ENCODE assay signal across 1 cellular context in the genomic region with DNA sequence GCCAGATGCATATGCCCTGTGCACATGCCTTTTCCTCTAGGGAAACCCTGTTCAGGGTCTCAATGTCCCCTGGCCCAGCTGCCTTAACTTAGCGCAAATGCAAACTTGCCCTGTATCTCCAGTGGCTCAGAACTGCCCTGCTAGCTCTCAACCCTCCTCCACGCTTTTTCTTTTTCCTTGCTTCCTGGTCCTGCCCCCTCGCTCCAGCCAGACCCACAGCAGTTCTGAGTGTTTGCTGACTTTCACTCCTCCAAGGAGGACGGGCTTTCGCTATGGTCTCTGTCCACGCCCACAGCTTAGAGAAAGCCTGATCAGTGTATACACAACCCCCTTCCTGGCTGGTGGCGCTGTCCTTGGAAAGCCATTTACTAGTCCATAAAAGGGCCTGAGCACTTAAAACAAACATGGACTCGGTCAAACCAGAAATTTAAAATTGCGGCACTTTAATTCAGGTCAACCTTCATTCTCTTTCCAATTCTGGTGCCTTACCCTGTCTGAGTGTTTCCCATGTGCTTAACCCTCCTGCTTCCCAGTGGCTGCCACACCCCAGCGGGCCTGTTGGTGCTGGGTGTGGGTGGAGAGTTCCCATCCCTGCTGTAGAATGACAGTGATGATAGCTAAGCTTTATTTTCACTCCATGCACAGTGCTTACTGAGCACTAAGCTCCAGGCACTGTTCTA.
TF ChIP-seq lines count a peak whose summit lies in the region.

No MANE protein-coding gene starts in this region.

TF ChIP-seq in HepG2, 621 proteins besides CTCF, POLR2A, EP300 and RAD21 (continues in another document):
- TF ChIP-seq MAZ (IDR thresholded peaks at IDR 0.05; ENCODE audit: borderline replicate concordance, low read depth, low read length) (no peak), MAZ (CRISPR knock-in tag; IDR thresholded peaks at IDR 0.05; ENCODE audit: low read depth) (0 out of 2 replicates have a peak, but pooled peaks have one; percentile 29), ZNF292 (CRISPR knock-in tag; IDR thresholded peaks at IDR 0.05; ENCODE audit: borderline replicate concordance, low read depth) (peak; percentile 60; the same call in 1 of the 2 replicates), FOXO1 (CRISPR knock-in tag; IDR thresholded peaks at IDR 0.05) (0 out of 2 replicates have a peak, but pooled peaks have one; percentile 19), ETV5 (CRISPR knock-in tag; IDR thresholded peaks at IDR 0.05; ENCODE audit: borderline replicate concordance) (peak; percentile 47; the same call in 1 of the 2 replicates), PRMT3 (CRISPR knock-in tag; IDR thresholded peaks at IDR 0.05; ENCODE audit: borderline replicate concordance, low read depth) (no peak), MYC (CRISPR knock-in tag; IDR thresholded peaks at IDR 0.05; ENCODE audit: borderline replicate concordance) (peak; percentile 15; the same call in 1 of the 2 replicates), ZNF777 (CRISPR knock-in tag; IDR thresholded peaks at IDR 0.05) (no peak), RXRB (CRISPR knock-in tag; IDR thresholded peaks at IDR 0.05; ENCODE audit: borderline replicate concordance) (peak; percentile 38; the same call in 1 of the 2 replicates), XRCC5 (optimal IDR thresholded peaks at IDR 0.05; ENCODE audit: low read length) (peak; percentile 78), ZNF253 (CRISPR knock-in tag; IDR thresholded peaks at IDR 0.05; ENCODE audit: borderline replicate concordance) (no peak), CEBPG (CRISPR knock-in tag; IDR thresholded peaks at IDR 0.05) (0 out of 2 replicates have a peak, but pooled peaks have one; percentile 28), MIER2 (CRISPR knock-in tag; IDR thresholded peaks at IDR 0.05) (peak; percentile 34; the same call in 1 of the 2 replicates), DMAP1 (CRISPR knock-in tag; IDR thresholded peaks at IDR 0.05) (peak; percentile 32; the same call in 1 of the 2 replicates), ZNF30 (CRISPR knock-in tag; IDR thresholded peaks at IDR 0.05) (no peak), TBX2 (CRISPR knock-in tag; IDR thresholded peaks at IDR 0.05; ENCODE audit: borderline replicate concordance) (peak; percentile 51; the same call in 1 of the 2 replicates), SALL1 (CRISPR knock-in tag; IDR thresholded peaks at IDR 0.05) (peak; percentile 55; the same call in 1 of the 2 replicates), ZFP91 (CRISPR knock-in tag; IDR thresholded peaks at IDR 0.05; ENCODE audit: borderline replicate concordance) (peak; percentile 25; the same call in 1 of the 2 replicates), BCL6 (CRISPR knock-in tag; IDR thresholded peaks at IDR 0.05) (peak; percentile 51; the same call in 1 of the 2 replicates), SOX5 (CRISPR knock-in tag; IDR thresholded peaks at IDR 0.05; ENCODE audit: borderline replicate concordance) (0 out of 2 replicates have a peak, but pooled peaks have one; percentile 8), TEAD3 (CRISPR knock-in tag; optimal IDR thresholded peaks at IDR 0.05; ENCODE audit: borderline replicate concordance) (peak; percentile 24), RBFOX2 (IDR thresholded peaks at IDR 0.05; ENCODE audit: low read depth, low read length) (no peak), KDM1A (CRISPR knock-in tag; IDR thresholded peaks at IDR 0.05) (no peak), HIVEP1 (CRISPR knock-in tag; IDR thresholded peaks at IDR 0.05) (peak; percentile 45; the same call in 1 of the 2 replicates), EEA1 (CRISPR knock-in tag; IDR thresholded peaks at IDR 0.05; ENCODE audit: borderline replicate concordance) (no peak)
- TF ChIP-seq, protein P1, sequence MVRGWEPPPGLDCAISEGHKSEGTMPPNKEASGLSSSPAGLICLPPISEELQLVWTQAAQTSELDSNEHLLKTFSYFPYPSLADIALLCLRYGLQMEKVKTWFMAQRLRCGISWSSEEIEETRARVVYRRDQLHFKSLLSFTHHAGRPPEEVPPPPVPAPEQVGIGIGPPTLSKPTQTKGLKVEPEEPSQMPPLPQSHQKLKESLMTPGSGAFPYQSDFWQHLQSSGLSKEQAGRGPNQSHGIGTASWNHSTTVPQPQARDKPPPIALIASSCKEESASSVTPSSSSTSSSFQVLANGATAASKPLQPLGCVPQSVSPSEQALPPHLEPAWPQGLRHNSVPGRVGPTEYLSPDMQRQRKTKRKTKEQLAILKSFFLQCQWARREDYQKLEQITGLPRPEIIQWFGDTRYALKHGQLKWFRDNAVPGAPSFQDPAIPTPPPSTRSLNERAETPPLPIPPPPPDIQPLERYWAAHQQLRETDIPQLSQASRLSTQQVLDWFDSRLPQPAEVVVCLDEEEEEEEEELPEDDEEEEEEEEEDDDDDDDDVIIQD (CRISPR knock-in tag; IDR thresholded peaks at IDR 0.05; ENCODE audit: low read depth), result 0 out of 2 replicates have a peak, but pooled peaks have one; percentile 52
- TF ChIP-seq, protein P2, sequence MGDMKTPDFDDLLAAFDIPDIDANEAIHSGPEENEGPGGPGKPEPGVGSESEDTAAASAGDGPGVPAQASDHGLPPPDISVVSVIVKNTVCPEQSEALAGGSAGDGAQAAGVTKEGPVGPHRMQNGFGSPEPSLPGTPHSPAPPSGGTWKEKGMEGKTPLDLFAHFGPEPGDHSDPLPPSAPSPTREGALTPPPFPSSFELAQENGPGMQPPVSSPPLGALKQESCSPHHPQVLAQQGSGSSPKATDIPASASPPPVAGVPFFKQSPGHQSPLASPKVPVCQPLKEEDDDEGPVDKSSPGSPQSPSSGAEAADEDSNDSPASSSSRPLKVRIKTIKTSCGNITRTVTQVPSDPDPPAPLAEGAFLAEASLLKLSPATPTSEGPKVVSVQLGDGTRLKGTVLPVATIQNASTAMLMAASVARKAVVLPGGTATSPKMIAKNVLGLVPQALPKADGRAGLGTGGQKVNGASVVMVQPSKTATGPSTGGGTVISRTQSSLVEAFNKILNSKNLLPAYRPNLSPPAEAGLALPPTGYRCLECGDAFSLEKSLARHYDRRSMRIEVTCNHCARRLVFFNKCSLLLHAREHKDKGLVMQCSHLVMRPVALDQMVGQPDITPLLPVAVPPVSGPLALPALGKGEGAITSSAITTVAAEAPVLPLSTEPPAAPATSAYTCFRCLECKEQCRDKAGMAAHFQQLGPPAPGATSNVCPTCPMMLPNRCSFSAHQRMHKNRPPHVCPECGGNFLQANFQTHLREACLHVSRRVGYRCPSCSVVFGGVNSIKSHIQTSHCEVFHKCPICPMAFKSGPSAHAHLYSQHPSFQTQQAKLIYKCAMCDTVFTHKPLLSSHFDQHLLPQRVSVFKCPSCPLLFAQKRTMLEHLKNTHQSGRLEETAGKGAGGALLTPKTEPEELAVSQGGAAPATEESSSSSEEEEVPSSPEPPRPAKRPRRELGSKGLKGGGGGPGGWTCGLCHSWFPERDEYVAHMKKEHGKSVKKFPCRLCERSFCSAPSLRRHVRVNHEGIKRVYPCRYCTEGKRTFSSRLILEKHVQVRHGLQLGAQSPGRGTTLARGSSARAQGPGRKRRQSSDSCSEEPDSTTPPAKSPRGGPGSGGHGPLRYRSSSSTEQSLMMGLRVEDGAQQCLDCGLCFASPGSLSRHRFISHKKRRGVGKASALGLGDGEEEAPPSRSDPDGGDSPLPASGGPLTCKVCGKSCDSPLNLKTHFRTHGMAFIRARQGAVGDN (CRISPR knock-in tag; IDR thresholded peaks at IDR 0.05), result peak; percentile 26; the same call in 1 of the 2 replicates
- TF ChIP-seq, protein P3, sequence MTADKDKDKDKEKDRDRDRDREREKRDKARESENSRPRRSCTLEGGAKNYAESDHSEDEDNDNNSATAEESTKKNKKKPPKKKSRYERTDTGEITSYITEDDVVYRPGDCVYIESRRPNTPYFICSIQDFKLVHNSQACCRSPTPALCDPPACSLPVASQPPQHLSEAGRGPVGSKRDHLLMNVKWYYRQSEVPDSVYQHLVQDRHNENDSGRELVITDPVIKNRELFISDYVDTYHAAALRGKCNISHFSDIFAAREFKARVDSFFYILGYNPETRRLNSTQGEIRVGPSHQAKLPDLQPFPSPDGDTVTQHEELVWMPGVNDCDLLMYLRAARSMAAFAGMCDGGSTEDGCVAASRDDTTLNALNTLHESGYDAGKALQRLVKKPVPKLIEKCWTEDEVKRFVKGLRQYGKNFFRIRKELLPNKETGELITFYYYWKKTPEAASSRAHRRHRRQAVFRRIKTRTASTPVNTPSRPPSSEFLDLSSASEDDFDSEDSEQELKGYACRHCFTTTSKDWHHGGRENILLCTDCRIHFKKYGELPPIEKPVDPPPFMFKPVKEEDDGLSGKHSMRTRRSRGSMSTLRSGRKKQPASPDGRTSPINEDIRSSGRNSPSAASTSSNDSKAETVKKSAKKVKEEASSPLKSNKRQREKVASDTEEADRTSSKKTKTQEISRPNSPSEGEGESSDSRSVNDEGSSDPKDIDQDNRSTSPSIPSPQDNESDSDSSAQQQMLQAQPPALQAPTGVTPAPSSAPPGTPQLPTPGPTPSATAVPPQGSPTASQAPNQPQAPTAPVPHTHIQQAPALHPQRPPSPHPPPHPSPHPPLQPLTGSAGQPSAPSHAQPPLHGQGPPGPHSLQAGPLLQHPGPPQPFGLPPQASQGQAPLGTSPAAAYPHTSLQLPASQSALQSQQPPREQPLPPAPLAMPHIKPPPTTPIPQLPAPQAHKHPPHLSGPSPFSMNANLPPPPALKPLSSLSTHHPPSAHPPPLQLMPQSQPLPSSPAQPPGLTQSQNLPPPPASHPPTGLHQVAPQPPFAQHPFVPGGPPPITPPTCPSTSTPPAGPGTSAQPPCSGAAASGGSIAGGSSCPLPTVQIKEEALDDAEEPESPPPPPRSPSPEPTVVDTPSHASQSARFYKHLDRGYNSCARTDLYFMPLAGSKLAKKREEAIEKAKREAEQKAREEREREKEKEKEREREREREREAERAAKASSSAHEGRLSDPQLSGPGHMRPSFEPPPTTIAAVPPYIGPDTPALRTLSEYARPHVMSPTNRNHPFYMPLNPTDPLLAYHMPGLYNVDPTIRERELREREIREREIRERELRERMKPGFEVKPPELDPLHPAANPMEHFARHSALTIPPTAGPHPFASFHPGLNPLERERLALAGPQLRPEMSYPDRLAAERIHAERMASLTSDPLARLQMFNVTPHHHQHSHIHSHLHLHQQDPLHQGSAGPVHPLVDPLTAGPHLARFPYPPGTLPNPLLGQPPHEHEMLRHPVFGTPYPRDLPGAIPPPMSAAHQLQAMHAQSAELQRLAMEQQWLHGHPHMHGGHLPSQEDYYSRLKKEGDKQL (CRISPR knock-in tag; IDR thresholded peaks at IDR 0.05; ENCODE audit: low read depth), result no peak
- TF ChIP-seq, protein P4, sequence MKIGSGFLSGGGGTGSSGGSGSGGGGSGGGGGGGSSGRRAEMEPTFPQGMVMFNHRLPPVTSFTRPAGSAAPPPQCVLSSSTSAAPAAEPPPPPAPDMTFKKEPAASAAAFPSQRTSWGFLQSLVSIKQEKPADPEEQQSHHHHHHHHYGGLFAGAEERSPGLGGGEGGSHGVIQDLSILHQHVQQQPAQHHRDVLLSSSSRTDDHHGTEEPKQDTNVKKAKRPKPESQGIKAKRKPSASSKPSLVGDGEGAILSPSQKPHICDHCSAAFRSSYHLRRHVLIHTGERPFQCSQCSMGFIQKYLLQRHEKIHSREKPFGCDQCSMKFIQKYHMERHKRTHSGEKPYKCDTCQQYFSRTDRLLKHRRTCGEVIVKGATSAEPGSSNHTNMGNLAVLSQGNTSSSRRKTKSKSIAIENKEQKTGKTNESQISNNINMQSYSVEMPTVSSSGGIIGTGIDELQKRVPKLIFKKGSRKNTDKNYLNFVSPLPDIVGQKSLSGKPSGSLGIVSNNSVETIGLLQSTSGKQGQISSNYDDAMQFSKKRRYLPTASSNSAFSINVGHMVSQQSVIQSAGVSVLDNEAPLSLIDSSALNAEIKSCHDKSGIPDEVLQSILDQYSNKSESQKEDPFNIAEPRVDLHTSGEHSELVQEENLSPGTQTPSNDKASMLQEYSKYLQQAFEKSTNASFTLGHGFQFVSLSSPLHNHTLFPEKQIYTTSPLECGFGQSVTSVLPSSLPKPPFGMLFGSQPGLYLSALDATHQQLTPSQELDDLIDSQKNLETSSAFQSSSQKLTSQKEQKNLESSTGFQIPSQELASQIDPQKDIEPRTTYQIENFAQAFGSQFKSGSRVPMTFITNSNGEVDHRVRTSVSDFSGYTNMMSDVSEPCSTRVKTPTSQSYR (CRISPR knock-in tag; IDR thresholded peaks at IDR 0.05; ENCODE audit: borderline replicate concordance), result peak; percentile 21; the same call in 1 of the 2 replicates
- TF ChIP-seq, protein P5, sequence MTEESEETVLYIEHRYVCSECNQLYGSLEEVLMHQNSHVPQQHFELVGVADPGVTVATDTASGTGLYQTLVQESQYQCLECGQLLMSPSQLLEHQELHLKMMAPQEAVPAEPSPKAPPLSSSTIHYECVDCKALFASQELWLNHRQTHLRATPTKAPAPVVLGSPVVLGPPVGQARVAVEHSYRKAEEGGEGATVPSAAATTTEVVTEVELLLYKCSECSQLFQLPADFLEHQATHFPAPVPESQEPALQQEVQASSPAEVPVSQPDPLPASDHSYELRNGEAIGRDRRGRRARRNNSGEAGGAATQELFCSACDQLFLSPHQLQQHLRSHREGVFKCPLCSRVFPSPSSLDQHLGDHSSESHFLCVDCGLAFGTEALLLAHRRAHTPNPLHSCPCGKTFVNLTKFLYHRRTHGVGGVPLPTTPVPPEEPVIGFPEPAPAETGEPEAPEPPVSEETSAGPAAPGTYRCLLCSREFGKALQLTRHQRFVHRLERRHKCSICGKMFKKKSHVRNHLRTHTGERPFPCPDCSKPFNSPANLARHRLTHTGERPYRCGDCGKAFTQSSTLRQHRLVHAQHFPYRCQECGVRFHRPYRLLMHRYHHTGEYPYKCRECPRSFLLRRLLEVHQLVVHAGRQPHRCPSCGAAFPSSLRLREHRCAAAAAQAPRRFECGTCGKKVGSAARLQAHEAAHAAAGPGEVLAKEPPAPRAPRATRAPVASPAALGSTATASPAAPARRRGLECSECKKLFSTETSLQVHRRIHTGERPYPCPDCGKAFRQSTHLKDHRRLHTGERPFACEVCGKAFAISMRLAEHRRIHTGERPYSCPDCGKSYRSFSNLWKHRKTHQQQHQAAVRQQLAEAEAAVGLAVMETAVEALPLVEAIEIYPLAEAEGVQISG (CRISPR knock-in tag; IDR thresholded peaks at IDR 0.05), result peak; percentile 54
- TF ChIP-seq, protein P6, sequence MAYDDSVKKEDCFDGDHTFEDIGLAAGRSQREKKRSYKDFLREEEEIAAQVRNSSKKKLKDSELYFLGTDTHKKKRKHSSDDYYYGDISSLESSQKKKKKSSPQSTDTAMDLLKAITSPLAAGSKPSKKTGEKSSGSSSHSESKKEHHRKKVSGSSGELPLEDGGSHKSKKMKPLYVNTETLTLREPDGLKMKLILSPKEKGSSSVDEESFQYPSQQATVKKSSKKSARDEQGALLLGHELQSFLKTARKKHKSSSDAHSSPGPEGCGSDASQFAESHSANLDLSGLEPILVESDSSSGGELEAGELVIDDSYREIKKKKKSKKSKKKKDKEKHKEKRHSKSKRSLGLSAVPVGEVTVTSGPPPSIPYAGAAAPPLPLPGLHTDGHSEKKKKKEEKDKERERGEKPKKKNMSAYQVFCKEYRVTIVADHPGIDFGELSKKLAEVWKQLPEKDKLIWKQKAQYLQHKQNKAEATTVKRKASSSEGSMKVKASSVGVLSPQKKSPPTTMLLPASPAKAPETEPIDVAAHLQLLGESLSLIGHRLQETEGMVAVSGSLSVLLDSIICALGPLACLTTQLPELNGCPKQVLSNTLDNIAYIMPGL (CRISPR knock-in tag; IDR thresholded peaks at IDR 0.05; ENCODE audit: borderline replicate concordance in 1 of 2, low read depth in 1 of 2), result peak in 1 of 2 experiments; percentile 29; a peak in 1 of 4 replicates
